In the genomic region with DNA sequence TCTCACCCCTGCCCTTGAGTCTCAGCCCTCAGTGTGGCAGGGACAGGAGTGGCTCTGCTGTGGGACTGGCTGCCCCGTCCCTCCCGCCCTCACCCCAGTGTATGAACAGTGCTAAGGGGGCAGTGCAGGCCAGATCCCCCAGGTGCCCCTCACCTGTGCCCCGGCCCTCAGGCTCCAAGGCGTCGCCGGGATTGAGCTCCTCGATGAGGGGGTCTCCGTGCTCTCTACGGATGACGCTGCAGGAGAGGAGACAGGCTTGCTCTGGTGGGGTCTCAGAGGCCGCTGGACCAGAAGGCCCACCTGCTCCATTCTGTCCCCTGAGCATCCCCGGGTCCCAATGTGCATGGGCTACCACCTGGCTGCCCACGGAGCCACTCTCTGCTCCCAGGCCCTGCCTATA, we compare ENCODE assay signal across 33 cellular contexts. TPM values are rescaled to one million over a fixed set of nuclear protein-coding genes. Genes with fewer than 3 reads are reported as not detected.
"Had no signal": no experiment of that assay in that cellular context is flagged by ENCODE, and none has a peak within 500 bp of the region (broad histone marks: within the 10 kb centered on the region; RNA-seq: fewer than 3 reads in every experiment).

No MANE protein-coding gene starts in this region.

- H3K9me3 ChIP-seq: MG63 had no signal

- H3K27me3 ChIP-seq: MG63 had no signal

- DNase-seq: Karpas-422, Kasumi-1, MG63, MM.1S, MV-4-11, NCI-H1048, NCI-H1092, NCI-H1092 treated with DMSO at 0.1 percent for 48 hours, NCI-H1105, NCI-H1105 treated with DMSO at 0.1 percent for 48 hours, NCI-H1417 treated with DMSO at 0.1 percent for 48 hours, NCI-H1436, NCI-H1436 treated with DMSO at 0.1 percent for 48 hours, NCI-H1694, NCI-H1694 treated with DMSO at 0.1 percent for 48 hours, NCI-H187, NCI-H187 treated with DMSO at 0.1 percent for 48 hours, NCI-H1930, NCI-H2029, NCI-H2029 treated with DMSO at 0.1 percent for 48 hours, NCI-H2081, NCI-H2081 treated with DMSO at 0.1 percent for 48 hours, NCI-H2107, NCI-H2171, NCI-H2171 treated with DMSO at 0.1 percent for 48 hours, NCI-H2227 treated with DMSO at 0.1 percent for 48 hours, NCI-H226, NCI-H446, NCI-H446 treated with DMSO at 0.1 percent for 48 hours, NCI-H510A, NCI-H524 had no signal

- H3K4me3 ChIP-seq: MG63 had no signal

- H3K36me3 ChIP-seq: MG63 had no signal

RNA-seq across cellular contexts. Expression of a gene that starts 47.1 kb away (rescaled TPM):
- total RNA-seq: M059J, MCF 10A had no signal
